ENCODE assay signal across 10 cellular contexts in genomic region chr1:227299238-227299637, GRCh38. TPM values are rescaled to one million over a fixed set of nuclear protein-coding genes. Genes with fewer than 3 reads are reported as not detected.
DNase-seq lines count a peak whose midpoint lies in the region; ATAC-seq, FAIRE-seq and TF ChIP-seq lines count a peak whose summit lies in the region.
"Had no signal": no experiment of that assay in that cellular context is flagged by ENCODE, and none has a peak within 500 bp of the region (broad histone marks: within the 10 kb centered on the region; RNA-seq: fewer than 3 reads in every experiment).

No MANE protein-coding gene starts in this region.

- no peak for FAIRE-seq in GM19239 (lab: Jason Lieb, UNC)

- no peaks in the 10 kb centered on the region for H3K27me3 ChIP-seq in foreskin keratinocyte
- H3K27me3 ChIP-seq in subcutaneous abdominal adipose tissue (ENCODE audit: control insufficient read depth in 5 of 5, insufficient read depth in 4 of 5, low read length in 5 of 5): no peaks in the 10 kb centered on the region

- peak overlapping the region; percentile 82 for H3K4me3 Mint-ChIP-seq in HFFc6

- H3K4me1 ChIP-seq in foreskin keratinocyte (peaks cover 21% of the 10 kb centered on the region), subcutaneous abdominal adipose tissue (ENCODE audit: control insufficient read depth in 5 of 5, insufficient read depth in 5 of 5, low read length in 5 of 5) (peaks cover 0 to 16% (median 13%) of the 10 kb centered on the region in 5 donors)

- H3K9me3 ChIP-seq in subcutaneous abdominal adipose tissue (ENCODE audit: control insufficient read depth in 5 of 5, low read length in 5 of 5): no peaks in the 10 kb centered on the region

- peak overlapping the region in 2 of 5 donors; percentile 11 to 21 for H3K4me3 ChIP-seq in subcutaneous abdominal adipose tissue (ENCODE audit: low read depth in 1 of 5, low read length in 5 of 5)

- no peaks in the 10 kb centered on the region for H3K9me3 Mint-ChIP-seq in HFFc6

- peak overlapping the region; percentile 85 for H3K27ac Mint-ChIP-seq in HFFc6

- H3K36me3 Mint-ChIP-seq in HFFc6 (ENCODE audit: low read depth): peaks cover 22% of the 10 kb centered on the region; the same call in 1 of the 2 replicates

- ATAC-seq in foreskin keratinocyte: no peak
- ATAC-seq in HG03139 (IDR thresholded peaks at IDR 0.05; ENCODE audit: unreplicated experiment): no peak

- peak overlapping the region in 3 of 5 donors; percentile 41 to 65 (median 53) for H3K9ac ChIP-seq in subcutaneous abdominal adipose tissue (ENCODE audit: low read length in 5 of 5)

- H3K4me1 Mint-ChIP-seq in HFFc6 (ENCODE audit: low read depth): peaks cover 59% of the 10 kb centered on the region

- H3K27me3 Mint-ChIP-seq in HFFc6 (ENCODE audit: insufficient read depth): no peaks in the 10 kb centered on the region

- DNase-seq in HFFc6 (no peak), astrocyte of the hippocampus (ENCODE audit: low read depth, low spot score) (peak; percentile 39), foreskin keratinocyte (no peak), GM19239 (ENCODE audit: insufficient read length, low spot score) (no peak), cortex of kidney (lab: John Stamatoyannopoulos, UW) (no peak)
- DNase-seq: GOT3, MV-4-11, NCI-H774 had no signal

- H3K36me3 ChIP-seq in subcutaneous abdominal adipose tissue (ENCODE audit: control insufficient read depth in 5 of 5, insufficient read depth in 5 of 5, low read length in 5 of 5): no peaks in the 10 kb centered on the region

- no peak for TF ChIP-seq CTCF in HFFc6 (IDR thresholded peaks at IDR 0.05)
- TF ChIP-seq CTCF in foreskin keratinocyte (conservative IDR thresholded peaks at IDR 0.05): no peak

- H3K27ac ChIP-seq in foreskin keratinocyte (peak overlapping the region; percentile 23), subcutaneous abdominal adipose tissue (ENCODE audit: low read depth, low read length) (peak overlapping the region; percentile 77)

RNA-seq across cellular contexts. Expression of gene CDC42BPA, which starts 19.1 kb away (rescaled TPM):
- 10 to 100 TPM; 32.8 to 37.8 (median 35.8) TPM for total RNA-seq in HFFc6 (2021; fragmentation: NEBNext Ultra II Directional; extraction: Animal tissue kit (Norgen Biotek cat#: 25700))
- 16.4 and 18.0 TPM in 2 replicates for total RNA-seq in foreskin keratinocyte
- polyA plus RNA-seq in foreskin keratinocyte: 3.8 and 4.0 TPM in 2 replicates
